Comparison of ENCODE assay signal across 13 cellular contexts in genomic region chr22:20258584-20259335, GRCh38. TPM values are rescaled to one million over a fixed set of nuclear protein-coding genes. Genes with fewer than 3 reads are reported as not detected.
A peak's percentile ranks its signal among the peaks of the same experiment; 100 is the strongest.
DNase-seq lines count a peak whose midpoint lies in the region; ATAC-seq, FAIRE-seq and TF ChIP-seq lines count a peak whose summit lies in the region.
"Had no signal": no experiment of that assay in that cellular context is flagged by ENCODE, and none has a peak within 500 bp of the region (broad histone marks: within the 10 kb centered on the region; RNA-seq: fewer than 3 reads in every experiment).

No MANE protein-coding gene starts in this region.

- peak; percentile 51 for ATAC-seq in activated CD8-positive, alpha-beta T cell treated with anti-CD3 and anti-CD28 coated beads for 36 hours
- ATAC-seq in naive thymus-derived CD4-positive, alpha-beta T cell = peak; percentile 26
- ATAC-seq in GM18517 (IDR thresholded peaks at IDR 0.05; ENCODE audit: unreplicated experiment) (no peak), GM21423 (IDR thresholded peaks at IDR 0.05; ENCODE audit: unreplicated experiment) (no peak)

- H3K9me3 Mint-ChIP-seq in activated CD8-positive, alpha-beta T cell treated with anti-CD3 and anti-CD28 coated beads for 36 hours = no peaks in the 10 kb centered on the region
- no peaks in the 10 kb centered on the region for H3K9me3 Mint-ChIP-seq in naive thymus-derived CD4-positive, alpha-beta T cell
- H3K9me3 Mint-ChIP-seq: activated B cell treated with CpG ODN at 0.5 μM for 24 hours, nephron had no signal

- TF ChIP-seq CTCF in D721Med (IDR thresholded peaks at IDR 0.05; ENCODE audit: insufficient read depth, missing control alignments) (peak; percentile 28), HEK293 (tag by site-specific recombination; IDR thresholded peaks at IDR 0.05) (peak; percentile 42; the same call in 1 of the 2 replicates)
- TF ChIP-seq CTCF in activated CD8-positive, alpha-beta T cell treated with anti-CD3 and anti-CD28 coated beads for 36 hours (IDR thresholded peaks at IDR 0.05) = peak; percentile 58

- H3K36me3 Mint-ChIP-seq in activated CD8-positive, alpha-beta T cell treated with anti-CD3 and anti-CD28 coated beads for 36 hours (ENCODE audit: low read depth) = no peaks in the 10 kb centered on the region
- H3K36me3 Mint-ChIP-seq in naive thymus-derived CD4-positive, alpha-beta T cell = no peaks in the 10 kb centered on the region

- H3K9me3 ChIP-seq in HEK293 (ENCODE audit: control insufficient read depth, insufficient read depth, low read depth, low read length) = no peaks in the 10 kb centered on the region
- H3K9me3 ChIP-seq in naive thymus-derived CD4-positive, alpha-beta T cell (ENCODE audit: control insufficient read depth in 2 of 3, low read length in 3 of 3) = no peaks in the 10 kb centered on the region

- H3K27me3 ChIP-seq in naive thymus-derived CD4-positive, alpha-beta T cell (ENCODE audit: control insufficient read depth in 2 of 2, insufficient read depth in 2 of 2, low read length in 2 of 2) = no peaks in the 10 kb centered on the region

- H3K4me1 ChIP-seq in HEK293 (ENCODE audit: control insufficient read depth, insufficient read depth, low read length) = no peaks in the 10 kb centered on the region
- H3K4me1 ChIP-seq in naive thymus-derived CD4-positive, alpha-beta T cell (ENCODE audit: control insufficient read depth in 2 of 2, insufficient read depth in 2 of 2, low read length in 2 of 2) = no peaks in the 10 kb centered on the region

- no peak overlapping the region for H3K4me3 ChIP-seq in HEK293 (ENCODE audit: low read depth, low read length)
- no peak overlapping the region for H3K4me3 ChIP-seq in naive thymus-derived CD4-positive, alpha-beta T cell (ENCODE audit: low read length)

- H3K27me3 Mint-ChIP-seq in activated CD8-positive, alpha-beta T cell treated with anti-CD3 and anti-CD28 coated beads for 36 hours = no peaks in the 10 kb centered on the region
- peaks cover 0 to 2% (median 0%) of the 10 kb centered on the region in 5 donors for H3K27me3 Mint-ChIP-seq in naive thymus-derived CD4-positive, alpha-beta T cell
- H3K27me3 Mint-ChIP-seq: activated B cell treated with CpG ODN at 0.5 μM for 24 hours had no signal

- no peak overlapping the region for H3K4me3 Mint-ChIP-seq in activated CD8-positive, alpha-beta T cell treated with anti-CD3 and anti-CD28 coated beads for 36 hours
- H3K4me3 Mint-ChIP-seq in naive thymus-derived CD4-positive, alpha-beta T cell = no peak overlapping the region
- H3K4me3 Mint-ChIP-seq: activated B cell treated with CpG ODN at 0.5 μM for 24 hours, nephron had no signal

- no peak for FAIRE-seq in D721Med (lab: Jason Lieb, UNC)

- peaks cover 7% of the 10 kb centered on the region for H3K4me1 Mint-ChIP-seq in activated CD8-positive, alpha-beta T cell treated with anti-CD3 and anti-CD28 coated beads for 36 hours (ENCODE audit: low read depth)
- H3K4me1 Mint-ChIP-seq in naive thymus-derived CD4-positive, alpha-beta T cell = peaks cover 5 to 10% (median 6%) of the 10 kb centered on the region in 7 donors
- H3K4me1 Mint-ChIP-seq: activated B cell treated with CpG ODN at 0.5 μM for 24 hours had no signal

- DNase-seq in D721Med (ENCODE audit: insufficient read length, low spot score) = no peak
- peak; percentile 47 for DNase-seq in activated CD8-positive, alpha-beta T cell treated with anti-CD3 and anti-CD28 coated beads for 36 hours
- DNase-seq in naive thymus-derived CD4-positive, alpha-beta T cell = no peak
- no peak for DNase-seq in A172 (ENCODE audit: low spot score)
- DNase-seq in superior temporal gyrus (ENCODE audit: extremely low spot score) = no peak
- DNase-seq: activated B cell treated with CpG ODN at 0.5 μM for 24 hours, HCEC 1CT, hippocampal formation, NCI-H774 had no signal

- H3K27ac Mint-ChIP-seq in activated CD8-positive, alpha-beta T cell treated with anti-CD3 and anti-CD28 coated beads for 36 hours = no peak overlapping the region
- no peak overlapping the region for H3K27ac Mint-ChIP-seq in naive thymus-derived CD4-positive, alpha-beta T cell
- H3K27ac Mint-ChIP-seq: activated B cell treated with CpG ODN at 0.5 μM for 24 hours had no signal

- H3K36me3 ChIP-seq in HEK293 (ENCODE audit: control insufficient read depth in 2 of 2, insufficient read depth in 1 of 2, low read length in 2 of 2) = no peaks in the 10 kb centered on the region
- H3K36me3 ChIP-seq in naive thymus-derived CD4-positive, alpha-beta T cell (ENCODE audit: control insufficient read depth in 2 of 3, insufficient read depth in 3 of 3, low read length in 3 of 3) = no peaks in the 10 kb centered on the region

- intact Hi-C loops in activated CD8-positive, alpha-beta T cell treated with anti-CD3 and anti-CD28 coated beads for 36 hours (cut with micrococcal nuclease) = no loop called here
- intact Hi-C loops in naive thymus-derived CD4-positive, alpha-beta T cell (cut with micrococcal nuclease) = no loop called here

- CTCF ChIA-PET in HEK293 (lab: Yijun Ruan, JAX) = interaction anchor here (0.7 to 1.4 kb wide), 9 partner anchors 8 to 101 kb away, joined by 3 to 8 read pairs (median 3); no protein-coding TSS in a partner anchor
- CTCF ChIA-PET in activated CD8-positive, alpha-beta T cell treated with anti-CD3 and anti-CD28 coated beads for 36 hours (lab: Charles Lee) = interaction anchor here (0.8 to 2.0 kb wide), 15 partner anchors 11 to 105 kb away, joined by 3 to 10 read pairs (median 4); partner anchors contain the start of gene DGCR6L
- CTCF ChIA-PET in naive thymus-derived CD4-positive, alpha-beta T cell (lab: Charles Lee) = no interaction called here

- H3K27ac ChIP-seq in HEK293 (ENCODE audit: extremely low read depth, low read depth, low read length) = no peak overlapping the region
- no peak overlapping the region for H3K27ac ChIP-seq in naive thymus-derived CD4-positive, alpha-beta T cell (ENCODE audit: low read depth, low read length)

- POLR2A ChIA-PET in HEK293 (lab: Yijun Ruan, JAX) = no interaction called here
- POLR2A ChIA-PET in activated CD8-positive, alpha-beta T cell treated with anti-CD3 and anti-CD28 coated beads for 36 hours (lab: Charles Lee) = no interaction called here
- POLR2A ChIA-PET in naive thymus-derived CD4-positive, alpha-beta T cell (lab: Charles Lee) = interaction anchor here (1.0 to 1.6 kb wide), 2 partner anchors 14 to 20 kb away, joined by 3 to 4 read pairs; no protein-coding TSS in a partner anchor

TF ChIP-seq in HEK293, 187 proteins besides CTCF, POLR2A, EP300 and RAD21:
- TF ChIP-seq ZXDB (tag by site-specific recombination; IDR thresholded peaks at IDR 0.05) (no peak), GLIS1 (tag by site-specific recombination; IDR thresholded peaks at IDR 0.05) (peak; percentile 73; the same call in 1 of the 2 replicates), GLIS2 (tag by site-specific recombination; IDR thresholded peaks at IDR 0.05) (peak; percentile 53)

RNA-seq across cellular contexts. Expression of gene RTN4R, which starts 9.4 kb away (rescaled TPM):
- total RNA-seq in activated CD8-positive, alpha-beta T cell treated with anti-CD3 and anti-CD28 coated beads for 36 hours = 1 to 10 TPM; 2.8 to 3.7 TPM
- total RNA-seq in naive thymus-derived CD4-positive, alpha-beta T cell = 1 to 10 TPM in 4 of 5 experiments, under 1 TPM in 1; 0.98 to 2.7 (median 1.8) TPM
- polyA plus RNA-seq in naive thymus-derived CD4-positive, alpha-beta T cell = 1 to 10 TPM; 2.2 to 2.9 TPM
- total RNA-seq in A172 (2014; rRNA removed; shearing (Covaris generic)) = 10.9 and 15.6 TPM in 2 replicates
- total RNA-seq: activated B cell treated with CpG ODN at 0.5 μM for 24 hours had no signal

Comparison
In these comparisons a context has a peak if more than half of its experiments do, and no peak if none do; other contexts are left out.
1. ATAC-seq: peak in activated CD8-positive, alpha-beta T cell treated with anti-CD3 and anti-CD28 coated beads for 36 hours (single experiment) and naive thymus-derived CD4-positive, alpha-beta T cell (single experiment); none in GM18517 (single experiment) and GM21423 (single experiment).
2. Peak in every context shown above with its lines, with median percentiles within 50 percentile points of each other: CTCF ChIP-seq.